ENCODE assay signal across 24 cellular contexts in the genomic region with DNA sequence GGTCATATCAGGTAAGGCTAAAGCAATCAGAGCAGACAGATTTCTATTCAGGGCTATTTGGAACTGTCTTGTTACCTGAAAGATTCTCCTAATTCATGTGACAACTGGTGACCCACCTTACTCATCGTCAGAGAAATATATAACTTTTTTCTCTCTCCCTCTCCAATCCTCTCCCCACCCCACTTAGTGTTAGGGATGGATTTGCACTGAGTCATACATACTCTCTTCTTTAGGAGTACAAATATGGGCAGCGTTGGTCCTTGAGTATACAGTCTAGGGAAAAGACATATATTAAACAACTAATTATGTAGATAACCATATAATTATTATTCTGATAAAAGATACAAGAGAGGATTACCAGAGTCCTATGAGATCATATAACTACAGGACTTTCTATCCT.
"Had no signal": no experiment of that assay in that cellular context is flagged by ENCODE, and none has a peak within 500 bp of the region (broad histone marks: within the 10 kb centered on the region; RNA-seq: fewer than 3 reads in every experiment).

No MANE protein-coding gene starts in this region.

- H3K27me3 ChIP-seq: esophagus muscularis mucosa, foreskin keratinocyte, gastroesophageal sphincter, heart left ventricle, hepatocyte, neural progenitor cell, sigmoid colon, tibial nerve, upper lobe of left lung had no signal

- H3K9ac ChIP-seq: neural progenitor cell had no signal

- H3K4me1 ChIP-seq: esophagus muscularis mucosa, foreskin keratinocyte, gastroesophageal sphincter, heart left ventricle, neural progenitor cell, prostate gland, sigmoid colon, tibial nerve, upper lobe of left lung had no signal

- H3K4me3 ChIP-seq: coronary artery, esophagus muscularis mucosa, gastroesophageal sphincter, heart left ventricle, hepatocyte, lung, mucosa of descending colon, neural progenitor cell, prostate gland, sigmoid colon, skin epidermis, thoracic aorta, tibial nerve, upper lobe of left lung had no signal

- H3K4me2 ChIP-seq: hepatocyte, neural progenitor cell had no signal

- DNase-seq: dermis blood vessel endothelial cell; effector memory CD4-positive, alpha-beta T cell; heart left ventricle; kidney; mucosa of descending colon; naive thymus-derived CD4-positive, alpha-beta T cell; right cardiac atrium; sigmoid colon; stimulated activated CD4-positive, alpha-beta T cell treated with anti-CD3 and anti-CD28 coated beads, Interleukin-15, amount 100 ng/mL, for 24 hours; stimulated activated CD4-positive, alpha-beta T cell treated with anti-CD3 and anti-CD28 coated beads, Interleukin-2, amount 100 ng/mL, for 48 hours; stimulated activated naive B cell treated with anti-CD40 and anti-IgM and Interleukin-4, amounts not matched to agents 10 μg/mL and 1 μg/mL and 100 μg/mL, for 72 hours; upper lobe of left lung had no signal

- H2AFZ ChIP-seq: hepatocyte, neural progenitor cell had no signal

- H3K9me3 ChIP-seq: prostate gland, thoracic aorta, upper lobe of left lung had no signal

- H3K36me3 ChIP-seq: esophagus muscularis mucosa, gastroesophageal sphincter, heart left ventricle, neural progenitor cell, prostate gland, sigmoid colon, thoracic aorta, tibial nerve, upper lobe of left lung had no signal

- ATAC-seq: foreskin keratinocyte; gastroesophageal sphincter; heart left ventricle; left lobe of liver; mucosa of descending colon; naive thymus-derived CD4-positive, alpha-beta T cell; right cardiac atrium; stimulated activated naive B cell treated with anti-CD40 and anti-IgM and Interleukin-4, amounts not matched to agents 10 μg/mL and 1 μg/mL and 100 μg/mL, for 72 hours had no signal

- H3K27ac ChIP-seq: coronary artery, esophagus muscularis mucosa, foreskin keratinocyte, gastroesophageal sphincter, heart left ventricle, hepatocyte, neural progenitor cell, prostate gland, sigmoid colon, skin epidermis, thoracic aorta, tibial nerve, upper lobe of left lung had no signal
